Comparison of ENCODE assay signal across 1 cellular context in the genomic region with DNA sequence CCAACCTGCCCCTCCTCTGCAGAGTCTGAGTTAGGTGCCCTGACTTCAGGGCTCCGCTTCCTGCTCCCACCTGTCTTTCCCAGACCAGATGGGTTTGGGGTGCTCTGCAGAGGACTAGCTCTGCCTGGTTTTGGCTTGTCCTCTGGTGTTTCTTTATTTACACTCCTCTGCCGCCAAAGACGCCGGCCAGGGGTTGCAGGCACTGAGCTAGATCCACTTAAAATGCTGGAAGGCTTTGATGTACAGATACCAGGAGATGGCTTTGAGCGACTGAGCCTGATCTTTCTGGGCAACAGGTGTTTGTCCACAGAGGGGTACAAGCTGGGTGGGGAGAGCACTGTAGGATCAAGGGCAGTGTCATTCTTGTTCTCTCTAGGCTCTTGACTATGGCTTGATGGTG.
TF ChIP-seq lines count a peak whose summit lies in the region.

No MANE protein-coding gene starts in this region.

TF ChIP-seq in GM23338, 12 proteins besides CTCF, POLR2A, EP300 and RAD21 (continued from another document):
- TF ChIP-seq, protein P1, sequence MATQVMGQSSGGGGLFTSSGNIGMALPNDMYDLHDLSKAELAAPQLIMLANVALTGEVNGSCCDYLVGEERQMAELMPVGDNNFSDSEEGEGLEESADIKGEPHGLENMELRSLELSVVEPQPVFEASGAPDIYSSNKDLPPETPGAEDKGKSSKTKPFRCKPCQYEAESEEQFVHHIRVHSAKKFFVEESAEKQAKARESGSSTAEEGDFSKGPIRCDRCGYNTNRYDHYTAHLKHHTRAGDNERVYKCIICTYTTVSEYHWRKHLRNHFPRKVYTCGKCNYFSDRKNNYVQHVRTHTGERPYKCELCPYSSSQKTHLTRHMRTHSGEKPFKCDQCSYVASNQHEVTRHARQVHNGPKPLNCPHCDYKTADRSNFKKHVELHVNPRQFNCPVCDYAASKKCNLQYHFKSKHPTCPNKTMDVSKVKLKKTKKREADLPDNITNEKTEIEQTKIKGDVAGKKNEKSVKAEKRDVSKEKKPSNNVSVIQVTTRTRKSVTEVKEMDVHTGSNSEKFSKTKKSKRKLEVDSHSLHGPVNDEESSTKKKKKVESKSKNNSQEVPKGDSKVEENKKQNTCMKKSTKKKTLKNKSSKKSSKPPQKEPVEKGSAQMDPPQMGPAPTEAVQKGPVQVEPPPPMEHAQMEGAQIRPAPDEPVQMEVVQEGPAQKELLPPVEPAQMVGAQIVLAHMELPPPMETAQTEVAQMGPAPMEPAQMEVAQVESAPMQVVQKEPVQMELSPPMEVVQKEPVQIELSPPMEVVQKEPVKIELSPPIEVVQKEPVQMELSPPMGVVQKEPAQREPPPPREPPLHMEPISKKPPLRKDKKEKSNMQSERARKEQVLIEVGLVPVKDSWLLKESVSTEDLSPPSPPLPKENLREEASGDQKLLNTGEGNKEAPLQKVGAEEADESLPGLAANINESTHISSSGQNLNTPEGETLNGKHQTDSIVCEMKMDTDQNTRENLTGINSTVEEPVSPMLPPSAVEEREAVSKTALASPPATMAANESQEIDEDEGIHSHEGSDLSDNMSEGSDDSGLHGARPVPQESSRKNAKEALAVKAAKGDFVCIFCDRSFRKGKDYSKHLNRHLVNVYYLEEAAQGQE (IDR thresholded peaks at IDR 0.05; ENCODE audit: unreplicated experiment) = no peak
- no peak for TF ChIP-seq CREB1 (CRISPR knock-in tag; IDR thresholded peaks at IDR 0.05; ENCODE audit: low read depth)
- TF ChIP-seq, protein P2, sequence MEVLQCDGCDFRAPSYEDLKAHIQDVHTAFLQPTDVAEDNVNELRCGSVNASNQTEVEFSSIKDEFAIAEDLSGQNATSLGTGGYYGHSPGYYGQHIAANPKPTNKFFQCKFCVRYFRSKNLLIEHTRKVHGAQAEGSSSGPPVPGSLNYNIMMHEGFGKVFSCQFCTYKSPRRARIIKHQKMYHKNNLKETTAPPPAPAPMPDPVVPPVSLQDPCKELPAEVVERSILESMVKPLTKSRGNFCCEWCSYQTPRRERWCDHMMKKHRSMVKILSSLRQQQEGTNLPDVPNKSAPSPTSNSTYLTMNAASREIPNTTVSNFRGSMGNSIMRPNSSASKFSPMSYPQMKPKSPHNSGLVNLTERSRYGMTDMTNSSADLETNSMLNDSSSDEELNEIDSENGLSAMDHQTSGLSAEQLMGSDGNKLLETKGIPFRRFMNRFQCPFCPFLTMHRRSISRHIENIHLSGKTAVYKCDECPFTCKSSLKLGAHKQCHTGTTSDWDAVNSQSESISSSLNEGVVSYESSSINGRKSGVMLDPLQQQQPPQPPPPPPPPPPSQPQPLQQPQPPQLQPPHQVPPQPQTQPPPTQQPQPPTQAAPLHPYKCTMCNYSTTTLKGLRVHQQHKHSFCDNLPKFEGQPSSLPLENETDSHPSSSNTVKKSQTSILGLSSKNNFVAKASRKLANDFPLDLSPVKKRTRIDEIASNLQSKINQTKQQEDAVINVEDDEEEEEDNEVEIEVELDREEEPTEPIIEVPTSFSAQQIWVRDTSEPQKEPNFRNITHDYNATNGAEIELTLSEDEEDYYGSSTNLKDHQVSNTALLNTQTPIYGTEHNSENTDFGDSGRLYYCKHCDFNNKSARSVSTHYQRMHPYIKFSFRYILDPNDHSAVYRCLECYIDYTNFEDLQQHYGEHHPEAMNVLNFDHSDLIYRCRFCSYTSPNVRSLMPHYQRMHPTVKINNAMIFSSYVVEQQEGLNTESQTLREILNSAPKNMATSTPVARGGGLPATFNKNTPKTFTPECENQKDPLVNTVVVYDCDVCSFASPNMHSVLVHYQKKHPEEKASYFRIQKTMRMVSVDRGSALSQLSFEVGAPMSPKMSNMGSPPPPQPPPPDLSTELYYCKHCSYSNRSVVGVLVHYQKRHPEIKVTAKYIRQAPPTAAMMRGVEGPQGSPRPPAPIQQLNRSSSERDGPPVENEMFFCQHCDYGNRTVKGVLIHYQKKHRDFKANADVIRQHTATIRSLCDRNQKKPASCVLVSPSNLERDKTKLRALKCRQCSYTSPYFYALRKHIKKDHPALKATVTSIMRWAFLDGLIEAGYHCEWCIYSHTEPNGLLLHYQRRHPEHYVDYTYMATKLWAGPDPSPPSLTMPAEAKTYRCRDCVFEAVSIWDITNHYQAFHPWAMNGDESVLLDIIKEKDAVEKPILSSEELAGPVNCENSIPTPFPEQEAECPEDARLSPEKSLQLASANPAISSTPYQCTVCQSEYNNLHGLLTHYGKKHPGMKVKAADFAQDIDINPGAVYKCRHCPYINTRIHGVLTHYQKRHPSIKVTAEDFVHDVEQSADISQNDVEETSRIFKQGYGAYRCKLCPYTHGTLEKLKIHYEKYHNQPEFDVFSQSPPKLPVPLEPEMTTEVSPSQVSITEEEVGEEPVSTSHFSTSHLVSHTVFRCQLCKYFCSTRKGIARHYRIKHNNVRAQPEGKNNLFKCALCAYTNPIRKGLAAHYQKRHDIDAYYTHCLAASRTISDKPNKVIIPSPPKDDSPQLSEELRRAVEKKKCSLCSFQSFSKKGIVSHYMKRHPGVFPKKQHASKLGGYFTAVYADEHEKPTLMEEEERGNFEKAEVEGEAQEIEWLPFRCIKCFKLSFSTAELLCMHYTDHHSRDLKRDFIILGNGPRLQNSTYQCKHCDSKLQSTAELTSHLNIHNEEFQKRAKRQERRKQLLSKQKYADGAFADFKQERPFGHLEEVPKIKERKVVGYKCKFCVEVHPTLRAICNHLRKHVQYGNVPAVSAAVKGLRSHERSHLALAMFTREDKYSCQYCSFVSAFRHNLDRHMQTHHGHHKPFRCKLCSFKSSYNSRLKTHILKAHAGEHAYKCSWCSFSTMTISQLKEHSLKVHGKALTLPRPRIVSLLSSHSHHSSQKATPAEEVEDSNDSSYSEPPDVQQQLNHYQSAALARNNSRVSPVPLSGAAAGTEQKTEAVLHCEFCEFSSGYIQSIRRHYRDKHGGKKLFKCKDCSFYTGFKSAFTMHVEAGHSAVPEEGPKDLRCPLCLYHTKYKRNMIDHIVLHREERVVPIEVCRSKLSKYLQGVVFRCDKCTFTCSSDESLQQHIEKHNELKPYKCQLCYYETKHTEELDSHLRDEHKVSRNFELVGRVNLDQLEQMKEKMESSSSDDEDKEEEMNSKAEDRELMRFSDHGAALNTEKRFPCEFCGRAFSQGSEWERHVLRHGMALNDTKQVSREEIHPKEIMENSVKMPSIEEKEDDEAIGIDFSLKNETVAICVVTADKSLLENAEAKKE (CRISPR knock-in tag; IDR thresholded peaks at IDR 0.05) = no peak
